8 cellular contexts compared by ENCODE assay signal in genomic region chrX:65668362-65669310, GRCh38. TPM values are rescaled to one million over a fixed set of nuclear protein-coding genes. Genes with fewer than 3 reads are reported as not detected.
DNase-seq lines count a peak whose midpoint lies in the region; ATAC-seq and TF ChIP-seq lines count a peak whose summit lies in the region.

No MANE protein-coding gene starts in this region.

- intact Hi-C loops in activated CD4-positive, alpha-beta T cell treated with anti-CD3 and anti-CD28 coated beads for 36 hours (cut with DNase I, micrococcal nuclease) = loop anchor here (1.0 to 5.0 kb wide), 4 partner anchors 38 to 379 kb away; no protein-coding TSS in a partner anchor

- no peak for TF ChIP-seq CTCF in AG10803 (conservative IDR thresholded peaks at IDR 0.05; ENCODE audit: low read length)
- TF ChIP-seq CTCF in coronary artery (IDR thresholded peaks at IDR 0.05) = no peak

- peaks cover 50% of the 10 kb centered on the region for H3K36me3 Mint-ChIP-seq in activated CD4-positive, alpha-beta T cell treated with anti-CD3 and anti-CD28 coated beads for 36 hours (ENCODE audit: low read depth)

- H3K27ac Mint-ChIP-seq in activated CD4-positive, alpha-beta T cell treated with anti-CD3 and anti-CD28 coated beads for 36 hours = peak overlapping the region; percentile 96

- ATAC-seq in GM19467 (IDR thresholded peaks at IDR 0.05; ENCODE audit: unreplicated experiment) = peak; percentile 36
- peak; percentile 55 for ATAC-seq in activated CD4-positive, alpha-beta T cell treated with anti-CD3 and anti-CD28 coated beads for 36 hours
- peak; percentile 46 for ATAC-seq in left lobe of liver

- DNase-seq in AG10803 (ENCODE audit: low read depth) = peak; percentile 87
- DNase-seq in NCI-H1105 treated with DMSO at 0.1 percent for 48 hours (lab: John Stamatoyannopoulos, UW) = peak; percentile 3
- peak; percentile 77 for DNase-seq in activated CD4-positive, alpha-beta T cell treated with anti-CD3 and anti-CD28 coated beads for 36 hours
- DNase-seq in coronary artery (ENCODE audit: low spot score) = peak; percentile 89
- peak; percentile 53 for DNase-seq in left lobe of liver (ENCODE audit: low spot score)
- DNase-seq in stimulated activated CD4-positive, alpha-beta T cell treated with anti-CD3 and anti-CD28 coated beads, TNF-alpha, amount 100 ng/mL, for 24 hours (ENCODE audit: low read depth in 3 of 3) = peak; percentile 20 to 55 (median 33)
- no peak for DNase-seq in NCI-H748 treated with DMSO at 0.1 percent for 48 hours (lab: John Stamatoyannopoulos, UW)

- peak overlapping the region; percentile 91 for H3K4me3 Mint-ChIP-seq in activated CD4-positive, alpha-beta T cell treated with anti-CD3 and anti-CD28 coated beads for 36 hours

- H3K9me3 Mint-ChIP-seq in activated CD4-positive, alpha-beta T cell treated with anti-CD3 and anti-CD28 coated beads for 36 hours (ENCODE audit: low read depth) = peaks cover 3% of the 10 kb centered on the region

- H3K27me3 Mint-ChIP-seq in activated CD4-positive, alpha-beta T cell treated with anti-CD3 and anti-CD28 coated beads for 36 hours = no peaks in the 10 kb centered on the region

- H3K4me3 ChIP-seq in AG10803 (ENCODE audit: low read length) (peak overlapping the region; percentile 82), coronary artery (peak overlapping the region; percentile 90)

- peaks cover 34% of the 10 kb centered on the region for H3K4me1 Mint-ChIP-seq in activated CD4-positive, alpha-beta T cell treated with anti-CD3 and anti-CD28 coated beads for 36 hours

- H3K27ac ChIP-seq in coronary artery = peak overlapping the region; percentile 98 to 99

- POLR2A ChIA-PET in activated CD4-positive, alpha-beta T cell treated with anti-CD3 and anti-CD28 coated beads for 36 hours (lab: Charles Lee) = interaction anchor here (0.5 to 1.9 kb wide), 7 partner anchors 16 to 693 kb away, joined by 3 to 8 read pairs (median 3); no protein-coding TSS in a partner anchor

- CTCF ChIA-PET in activated CD4-positive, alpha-beta T cell treated with anti-CD3 and anti-CD28 coated beads for 36 hours (lab: Charles Lee) = interaction anchor here (0.8 to 1.1 kb wide), 3 partner anchors 33 to 317 kb away, joined by 3 read pairs; no protein-coding TSS in a partner anchor

RNA-seq across cellular contexts. Expression of gene MSN, which starts 1.2 kb away (rescaled TPM):
- 100 to 1,000 TPM; 476 to 609 TPM for total RNA-seq in activated CD4-positive, alpha-beta T cell treated with anti-CD3 and anti-CD28 coated beads for 36 hours
- 88.7 TPM for total RNA-seq in left lobe of liver
